Comparison of ENCODE assay signal across 9 cellular contexts in the genomic region with DNA sequence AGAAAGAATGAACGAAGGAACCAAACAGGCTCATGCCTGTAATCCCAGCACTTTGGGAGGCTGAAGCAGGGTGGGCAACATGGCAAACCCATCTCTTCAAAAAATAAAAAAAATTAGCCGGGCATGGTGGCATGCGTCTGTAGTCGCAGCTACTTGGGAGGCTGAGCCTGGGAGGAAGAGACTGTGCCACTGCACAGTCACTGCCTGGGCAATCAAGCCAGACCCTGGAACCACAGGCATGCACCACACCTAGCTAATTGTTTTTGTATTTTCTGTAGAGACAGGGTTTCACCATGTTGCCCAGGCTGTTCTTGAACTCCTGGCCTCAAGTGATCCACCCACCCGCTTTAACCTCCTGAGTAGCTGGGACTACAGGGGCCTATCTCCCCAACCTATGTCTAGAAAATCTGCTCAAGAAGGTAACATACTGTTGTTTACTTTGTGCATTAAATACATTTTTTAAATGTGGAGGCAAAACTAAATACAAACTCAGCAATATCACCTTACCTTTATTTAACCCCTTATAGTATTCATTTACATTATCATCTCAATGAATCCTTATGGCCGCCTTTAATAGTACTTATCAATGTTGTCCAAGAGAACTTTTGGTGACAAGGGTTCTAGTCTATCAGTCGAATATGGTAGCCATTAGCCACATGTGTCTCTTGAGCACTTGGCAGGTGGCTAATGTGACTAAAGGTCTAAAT. TPM values are rescaled to one million over a fixed set of nuclear protein-coding genes. Genes with fewer than 3 reads are reported as not detected.
A peak's percentile ranks its signal among the peaks of the same experiment; 100 is the strongest.
DNase-seq lines count a peak whose midpoint lies in the region; TF ChIP-seq lines count a peak whose summit lies in the region.
"Had no signal": no experiment of that assay in that cellular context is flagged by ENCODE, and none has a peak within 500 bp of the region (broad histone marks: within the 10 kb centered on the region; RNA-seq: fewer than 3 reads in every experiment).

No MANE protein-coding gene starts in this region.

- no peak overlapping the region for H3K4me3 Mint-ChIP-seq in Calu3 (ENCODE audit: low read depth, unreplicated experiment)
- peak overlapping the region; percentile 73 to 84 (median 84) for H3K4me3 Mint-ChIP-seq in nephron

- peaks cover 25% of the 10 kb centered on the region for H3K4me1 Mint-ChIP-seq in Calu3 (ENCODE audit: low read depth, unreplicated experiment)
- H3K4me1 Mint-ChIP-seq in nephron, result peaks cover 21% of the 10 kb centered on the region

- no peaks in the 10 kb centered on the region for H3K9me3 Mint-ChIP-seq in Calu3 (ENCODE audit: low read depth, unreplicated experiment)
- H3K9me3 Mint-ChIP-seq in nephron, result no peaks in the 10 kb centered on the region

- H3K4me3 ChIP-seq in OCI-LY7 (ENCODE audit: low read depth, low read length, poor library complexity, severe bottlenecking) (peak overlapping the region; percentile 87), duodenal mucosa (ENCODE audit: low read depth in 1 of 2, low read length in 2 of 2) (peak overlapping the region; percentile 13 to 95), uterus (no peak overlapping the region)

- no peaks in the 10 kb centered on the region for H3K27me3 ChIP-seq in duodenal mucosa (ENCODE audit: control insufficient read depth in 1 of 2, insufficient read depth in 2 of 2, low read length in 2 of 2)
- H3K27me3 ChIP-seq in uterus, result no peaks in the 10 kb centered on the region

- H4K20me1 ChIP-seq in OCI-LY7 (ENCODE audit: insufficient read depth, low read length), result peaks cover 24% of the 10 kb centered on the region

- H3K4me1 ChIP-seq in OCI-LY7 (ENCODE audit: insufficient read depth, low read length, poor library complexity, severe bottlenecking) (peaks cover 42% of the 10 kb centered on the region), duodenal mucosa (ENCODE audit: control insufficient read depth in 1 of 2, insufficient read depth in 2 of 2, low read length in 2 of 2) (peaks cover 29 to 32% of the 10 kb centered on the region in 2 donors), uterus (peaks cover 17 to 28% of the 10 kb centered on the region in 2 donors)

- H3K27ac Mint-ChIP-seq in Calu3 (ENCODE audit: unreplicated experiment), result peak overlapping the region; percentile 13
- H3K27ac Mint-ChIP-seq in nephron, result no peak overlapping the region

- POLR2A ChIA-PET in OCI-LY7 (lab: Charles Lee), result interaction anchor here (0.9 to 2.3 kb wide), 3 partner anchors 14 to 74 kb away, joined by 4 to 13 read pairs (median 8); partner anchors contain the start of gene GON4L

- DNase-seq in Calu3 (peak; percentile 60), OCI-LY7 (ENCODE audit: low spot score) (no peak), NCI-H1417 treated with DMSO at 0.1 percent for 48 hours (lab: John Stamatoyannopoulos, UW) (no peak), NCI-H446 (lab: John Stamatoyannopoulos, UW) (no peak), amygdala (lab: John Stamatoyannopoulos, UW) (no peak), uterus (no peak)
- DNase-seq: stimulated activated CD4-positive, alpha-beta T cell treated with anti-CD3 and anti-CD28 coated beads, Interleukin-4, amount 100 ng/mL, for 4 hours had no signal

- no peak overlapping the region for H2AFZ ChIP-seq in OCI-LY7 (ENCODE audit: low read length)

- H3K9ac ChIP-seq in duodenal mucosa (ENCODE audit: low read depth in 1 of 2, low read length in 2 of 2), result peak overlapping the region; percentile 16 to 99

- no peaks in the 10 kb centered on the region for H3K9me2 ChIP-seq in OCI-LY7 (ENCODE audit: insufficient read depth, low read length)

- TF ChIP-seq CTCF in Calu3 (IDR thresholded peaks at IDR 0.05; ENCODE audit: unreplicated experiment) (no peak), OCI-LY7 (conservative IDR thresholded peaks at IDR 0.05; ENCODE audit: low read length) (no peak), nephron (IDR thresholded peaks at IDR 0.05; ENCODE audit: unreplicated experiment in 3 of 3) (no peak), uterus (IDR thresholded peaks at IDR 0.05) (no peak)

- H3K27ac ChIP-seq in OCI-LY7 (ENCODE audit: low read depth, low read length, poor library complexity, severe bottlenecking), result no peak overlapping the region
- H3K27ac ChIP-seq in duodenal mucosa (ENCODE audit: low read depth, low read length), result no peak overlapping the region
- no peak overlapping the region for H3K27ac ChIP-seq in uterus

- H3K27me3 Mint-ChIP-seq in Calu3 (ENCODE audit: unreplicated experiment), result no peaks in the 10 kb centered on the region
- H3K27me3 Mint-ChIP-seq in nephron (ENCODE audit: low read depth), result no peaks in the 10 kb centered on the region

- H3K79me2 ChIP-seq in OCI-LY7 (ENCODE audit: insufficient read depth, low read depth, low read length), result peaks cover 69% of the 10 kb centered on the region

- CTCF ChIA-PET in Calu3 (lab: Charles Lee) (interaction anchor here (0.7 to 1.6 kb wide), 5 partner anchors 9 to 100 kb away, joined by 3 to 5 read pairs (median 4); no protein-coding TSS in a partner anchor), OCI-LY7 (lab: Charles Lee; ENCODE audit: unreplicated experiment) (no interaction called here)

- intact Hi-C loops in Calu3 (cut with micrococcal nuclease; ENCODE audit: unreplicated experiment) (no loop called here), OCI-LY7 (cut with micrococcal nuclease; ENCODE audit: unreplicated experiment) (no loop called here), uterus (cut with DNase I; ENCODE audit: low total_unique reads) (no loop called here)

- no TSS peak for BruUV-seq in Calu3 (replicated peaks; lab: Mats Ljungman, UMichigan)
- BruUV-seq in OCI-LY7 (replicated peaks; lab: Mats Ljungman, UMichigan), result no TSS peak

- H3K4me2 ChIP-seq in OCI-LY7 (ENCODE audit: low read length), result peak overlapping the region; percentile 74

- no peak for TF ChIP-seq POLR2A in uterus (IDR thresholded peaks at IDR 0.05)

- H3K36me3 ChIP-seq in OCI-LY7 (ENCODE audit: insufficient read depth, low read length) (peaks cover 75% of the 10 kb centered on the region), duodenal mucosa (ENCODE audit: control insufficient read depth in 1 of 2, insufficient read depth in 2 of 2, low read length in 2 of 2) (peaks cover 26 to 38% of the 10 kb centered on the region in 2 donors), uterus (no peaks in the 10 kb centered on the region)

- H3K36me3 Mint-ChIP-seq in Calu3 (ENCODE audit: insufficient read depth, unreplicated experiment) (no peaks in the 10 kb centered on the region), nephron (ENCODE audit: low read depth) (peaks cover 50% of the 10 kb centered on the region)

- H3K9me3 ChIP-seq in OCI-LY7 (ENCODE audit: low read length) (no peaks in the 10 kb centered on the region), duodenal mucosa (ENCODE audit: control insufficient read depth in 1 of 2, low read length in 2 of 2) (no peaks in the 10 kb centered on the region), uterus (no peaks in the 10 kb centered on the region)

RNA-seq across cellular contexts. Expression of gene KHDC4, which starts 2.7 kb away (rescaled TPM):
- total RNA-seq in Calu3 (2022) (99.3 and 107 TPM in 2 replicates), OCI-LY7 (2022) (121 and 127 TPM in 2 replicates), uterus (100 to 1,000 TPM in 1 of 4 donors, 10 to 100 TPM in 3; 28.8 to 139 (median 64.2) TPM)
- 84.6 and 88.9 TPM in 2 replicates for total RNA-seq in OCI-LY7 (2014; rRNA removed; shearing (Covaris generic))

RNA-seq across cellular contexts. Expression of gene RXFP4, which starts 10.0 kb away (rescaled TPM):
- total RNA-seq in Calu3 (2022) (not detected in 2 replicates), OCI-LY7 (2022) (0.34 TPM in 1 of 2 replicates, not detected in the other), uterus (not detected)
- 3.0 TPM in 1 of 2 replicates, not detected in the other for total RNA-seq in OCI-LY7 (2014; rRNA removed; shearing (Covaris generic))

RNA-seq across cellular contexts. Expression of gene RIT1, which starts 20.3 kb away (rescaled TPM):
- total RNA-seq in Calu3 (2022) (34.4 and 34.7 TPM in 2 replicates), OCI-LY7 (2022) (20.8 and 21.0 TPM in 2 replicates), uterus (10 to 100 TPM; 12.8 to 65.6 (median 41.8) TPM)
- 15.9 and 17.2 TPM in 2 replicates for total RNA-seq in OCI-LY7 (2014; rRNA removed; shearing (Covaris generic))

RNA-seq across cellular contexts. Expression of gene ARHGEF2, which starts 46.9 kb away (rescaled TPM):
- total RNA-seq in Calu3 (2022), result 69.2 and 97.6 TPM in 2 replicates
- total RNA-seq in OCI-LY7 (2014; rRNA removed; shearing (Covaris generic)), result 78.8 and 106 TPM in 2 replicates
- 133 and 139 TPM in 2 replicates for total RNA-seq in OCI-LY7 (2022)
- 100 to 1,000 TPM in 1 of 4 donors, 10 to 100 TPM in 3; 59.4 to 178 (median 72.8) TPM for total RNA-seq in uterus

Comparison
In these comparisons a context has a peak if more than half of its experiments do, and no peak if none do; other contexts are left out.
1. H3K4me3 ChIP-seq: peak in OCI-LY7 (single experiment) and duodenal mucosa (2 of 2); none in uterus (0 of 2).